In genomic region chr18:23859466-23860352, GRCh38 we compare ENCODE assay signal across 25 cellular contexts.
DNase-seq lines count a peak whose midpoint lies in the region; ATAC-seq, FAIRE-seq and TF ChIP-seq lines count a peak whose summit lies in the region.
"Had no signal": no experiment of that assay in that cellular context is flagged by ENCODE, and none has a peak within 500 bp of the region (broad histone marks: within the 10 kb centered on the region; RNA-seq: fewer than 3 reads in every experiment).

No MANE protein-coding gene starts in this region.

- H3K9me3 ChIP-seq in small intestine (ENCODE audit: control insufficient read depth, low read depth) (no peaks in the 10 kb centered on the region), heart right ventricle (no peaks in the 10 kb centered on the region)
- no peaks in the 10 kb centered on the region for H3K9me3 ChIP-seq in effector memory CD4-positive, alpha-beta T cell (ENCODE audit: control insufficient read depth, low read length)
- H3K9me3 ChIP-seq: stomach, tibial artery had no signal

- no peak overlapping the region for H3K27ac ChIP-seq in small intestine (ENCODE audit: low read depth in 1 of 2, low read length in 1 of 2)
- no peak overlapping the region for H3K27ac ChIP-seq in effector memory CD4-positive, alpha-beta T cell (ENCODE audit: insufficient read depth, low read length, poor library complexity, severe bottlenecking)
- H3K27ac ChIP-seq in heart right ventricle = no peak overlapping the region
- H3K27ac ChIP-seq: 22Rv1, KMS-11, parathyroid adenoma, RWPE1, stomach, tibial artery, VCaP had no signal

- no peaks in the 10 kb centered on the region for H3K36me3 ChIP-seq in small intestine (ENCODE audit: control insufficient read depth in 2 of 2, insufficient read depth in 2 of 2, low read length in 2 of 2)
- H3K36me3 ChIP-seq in effector memory CD4-positive, alpha-beta T cell (ENCODE audit: control insufficient read depth, insufficient read depth, low read length) = no peaks in the 10 kb centered on the region
- peaks cover 0 to 38% (median 0%) of the 10 kb centered on the region in 9 donors for H3K36me3 ChIP-seq in heart right ventricle
- H3K36me3 ChIP-seq: tibial artery had no signal

- 51 to 78% (median 51%) methylated on average over 4 of the region's 4 CpGs for WGBS in small intestine, 3 donors
- WGBS in heart right ventricle, 2 donors = 92 to 96% methylated on average over 4 of the region's 4 CpGs

- TF ChIP-seq CTCF in heart right ventricle (IDR thresholded peaks at IDR 0.05) = no peak

- intact Hi-C loops in left colon (cut with DNase I, micrococcal nuclease) = no loop called here
- intact Hi-C loops in heart right ventricle (cut with DNase I) = no loop called here

- H3K4me3 ChIP-seq in small intestine (ENCODE audit: low read depth in 1 of 2, low read length in 2 of 2) (no peak overlapping the region), heart right ventricle (no peak overlapping the region)
- no peak overlapping the region for H3K4me3 ChIP-seq in effector memory CD4-positive, alpha-beta T cell (ENCODE audit: insufficient read depth, low read depth, low read length, poor library complexity, severe bottlenecking)
- H3K4me3 ChIP-seq: stomach, tibial artery had no signal

- no peak for FAIRE-seq in small intestine (lab: Jason Lieb, UNC)

- H3K27me3 ChIP-seq in small intestine (ENCODE audit: control insufficient read depth in 2 of 2, insufficient read depth in 2 of 2, low read length in 2 of 2) = no peaks in the 10 kb centered on the region
- H3K27me3 ChIP-seq in effector memory CD4-positive, alpha-beta T cell (replicated peaks; ENCODE audit: control insufficient read depth, insufficient read depth, low read length, poor library complexity, severe bottlenecking) = no peaks in the 10 kb centered on the region
- no peaks in the 10 kb centered on the region for H3K27me3 ChIP-seq in heart right ventricle
- H3K27me3 ChIP-seq: stomach, tibial artery had no signal

- ATAC-seq in left colon (peak; percentile 84), heart right ventricle (no peak), GM18520 (IDR thresholded peaks at IDR 0.05; ENCODE audit: unreplicated experiment) (no peak)
- ATAC-seq: sciatic nerve had no signal

- DNase-seq in SIG-M5 treated with dmso at 0.1 percent for 504 hours (lab: John Stamatoyannopoulos, UW; ENCODE audit: unreplicated experiment) (peak; percentile 53), SIG-M5 (lab: John Stamatoyannopoulos, UW) (no peak), NOMO-1 treated with DMSO at 0.1 percent for 48 hours (lab: John Stamatoyannopoulos, UW; ENCODE audit: unreplicated experiment) (peak; percentile 72), left colon (no peak), small intestine (peak; percentile 66), heart right ventricle (no peak)
- DNase-seq in effector memory CD4-positive, alpha-beta T cell = no peak
- DNase-seq: activated CD4-positive, alpha-beta T cell treated with anti-CD3 and anti-CD28 coated beads, Interleukin-2, amount 50 U/mL, for 1 hour; CD4-positive, alpha-beta memory T cell; cerebellar nuclear complex; head of caudate nucleus; NCI-H1048; NCI-H1694 treated with DMSO at 0.1 percent for 48 hours; NCI-H2171; NCI-H524; NK-92 treated with Interleukin-12 subunit alpha and Interleukin-12 subunit beta, amount 100 ng/mL, for 24 hours; stomach; tibial artery had no signal

- H3K4me1 ChIP-seq in small intestine (ENCODE audit: control insufficient read depth in 2 of 2, insufficient read depth in 1 of 2, low read depth in 1 of 2, low read length in 1 of 2) (no peaks in the 10 kb centered on the region), heart right ventricle (peaks cover 0 to 19% (median 0%) of the 10 kb centered on the region in 9 donors)
- H3K4me1 ChIP-seq in effector memory CD4-positive, alpha-beta T cell (ENCODE audit: control insufficient read depth, insufficient read depth, low read length, poor library complexity, severe bottlenecking) = peaks cover 16% of the 10 kb centered on the region

Comparison
In these comparisons a context has a peak if more than half of its experiments do, and no peak if none do; other contexts are left out.
1. DNase-seq: peak in SIG-M5 treated with dmso at 0.1 percent for 504 hours (single experiment), NOMO-1 treated with DMSO at 0.1 percent for 48 hours (single experiment) and small intestine (single experiment); none in SIG-M5 (single experiment), left colon (0 of 2), effector memory CD4-positive, alpha-beta T cell (0 of 3) and heart right ventricle (0 of 2).